ENCODE assay signal across 1 cellular context in the genomic region with DNA sequence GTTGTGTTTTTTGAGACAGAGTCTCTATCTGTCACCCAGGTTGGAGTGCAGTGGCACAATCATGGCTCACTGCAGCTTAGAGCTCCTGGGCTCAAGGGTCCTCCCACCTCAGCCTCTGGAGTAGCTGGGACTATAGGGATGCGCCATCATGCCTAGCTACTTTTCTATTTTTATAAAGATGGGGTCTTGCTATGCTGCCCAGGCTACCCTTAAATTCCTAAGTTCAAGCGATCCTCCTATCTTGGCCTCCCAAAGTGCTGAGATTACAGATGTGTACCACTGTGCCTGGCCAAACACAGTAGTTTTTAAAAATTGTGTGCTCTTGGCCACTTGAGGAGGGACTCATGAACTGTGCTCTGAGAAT.
TF ChIP-seq lines count a peak whose summit lies in the region.

No MANE protein-coding gene starts in this region.

TF ChIP-seq in GM12878, 131 proteins besides CTCF, POLR2A, EP300 and RAD21:
- TF ChIP-seq GATAD2B (conservative IDR thresholded peaks at IDR 0.05; ENCODE audit: low read depth) (no peak), MTA3 (IDR thresholded peaks at IDR 0.05; ENCODE audit: borderline replicate concordance, low read length) (no peak), JUND (IDR thresholded peaks at IDR 0.05; ENCODE audit: low read depth, low read length) (no peak), KLF5 (IDR thresholded peaks at IDR 0.05; ENCODE audit: partially characterized antibody) (no peak), SUPT20H (IDR thresholded peaks at IDR 0.05; ENCODE audit: borderline replicate concordance, control insufficient read depth, low read depth, low read length) (no peak), CHD1 (IDR thresholded peaks at IDR 0.05; ENCODE audit: low read depth, low read length) (no peak), ETV6 (conservative IDR thresholded peaks at IDR 0.05 in 1 of 2, IDR thresholded peaks at IDR 0.05 in 1 of 2; ENCODE audit: borderline replicate concordance in 1 of 2, low read depth in 1 of 2) (no peak), ZNF217 (IDR thresholded peaks at IDR 0.05) (no peak), SUZ12 (IDR thresholded peaks at IDR 0.05; ENCODE audit: unreplicated experiment) (no peak), E2F8 (IDR thresholded peaks at IDR 0.05; ENCODE audit: low read depth, partially characterized antibody) (no peak), EGR1 (IDR thresholded peaks at IDR 0.05; ENCODE audit: borderline replicate concordance in 1 of 2, low read depth in 2 of 2, low read length in 2 of 2) (no peak), POLR2AphosphoS5 (IDR thresholded peaks at IDR 0.05; ENCODE audit: low read length) (no peak)
- TF ChIP-seq, protein P1, sequence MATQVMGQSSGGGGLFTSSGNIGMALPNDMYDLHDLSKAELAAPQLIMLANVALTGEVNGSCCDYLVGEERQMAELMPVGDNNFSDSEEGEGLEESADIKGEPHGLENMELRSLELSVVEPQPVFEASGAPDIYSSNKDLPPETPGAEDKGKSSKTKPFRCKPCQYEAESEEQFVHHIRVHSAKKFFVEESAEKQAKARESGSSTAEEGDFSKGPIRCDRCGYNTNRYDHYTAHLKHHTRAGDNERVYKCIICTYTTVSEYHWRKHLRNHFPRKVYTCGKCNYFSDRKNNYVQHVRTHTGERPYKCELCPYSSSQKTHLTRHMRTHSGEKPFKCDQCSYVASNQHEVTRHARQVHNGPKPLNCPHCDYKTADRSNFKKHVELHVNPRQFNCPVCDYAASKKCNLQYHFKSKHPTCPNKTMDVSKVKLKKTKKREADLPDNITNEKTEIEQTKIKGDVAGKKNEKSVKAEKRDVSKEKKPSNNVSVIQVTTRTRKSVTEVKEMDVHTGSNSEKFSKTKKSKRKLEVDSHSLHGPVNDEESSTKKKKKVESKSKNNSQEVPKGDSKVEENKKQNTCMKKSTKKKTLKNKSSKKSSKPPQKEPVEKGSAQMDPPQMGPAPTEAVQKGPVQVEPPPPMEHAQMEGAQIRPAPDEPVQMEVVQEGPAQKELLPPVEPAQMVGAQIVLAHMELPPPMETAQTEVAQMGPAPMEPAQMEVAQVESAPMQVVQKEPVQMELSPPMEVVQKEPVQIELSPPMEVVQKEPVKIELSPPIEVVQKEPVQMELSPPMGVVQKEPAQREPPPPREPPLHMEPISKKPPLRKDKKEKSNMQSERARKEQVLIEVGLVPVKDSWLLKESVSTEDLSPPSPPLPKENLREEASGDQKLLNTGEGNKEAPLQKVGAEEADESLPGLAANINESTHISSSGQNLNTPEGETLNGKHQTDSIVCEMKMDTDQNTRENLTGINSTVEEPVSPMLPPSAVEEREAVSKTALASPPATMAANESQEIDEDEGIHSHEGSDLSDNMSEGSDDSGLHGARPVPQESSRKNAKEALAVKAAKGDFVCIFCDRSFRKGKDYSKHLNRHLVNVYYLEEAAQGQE (IDR thresholded peaks at IDR 0.05; ENCODE audit: low read depth, low read length): no peak
- TF ChIP-seq, protein P2, sequence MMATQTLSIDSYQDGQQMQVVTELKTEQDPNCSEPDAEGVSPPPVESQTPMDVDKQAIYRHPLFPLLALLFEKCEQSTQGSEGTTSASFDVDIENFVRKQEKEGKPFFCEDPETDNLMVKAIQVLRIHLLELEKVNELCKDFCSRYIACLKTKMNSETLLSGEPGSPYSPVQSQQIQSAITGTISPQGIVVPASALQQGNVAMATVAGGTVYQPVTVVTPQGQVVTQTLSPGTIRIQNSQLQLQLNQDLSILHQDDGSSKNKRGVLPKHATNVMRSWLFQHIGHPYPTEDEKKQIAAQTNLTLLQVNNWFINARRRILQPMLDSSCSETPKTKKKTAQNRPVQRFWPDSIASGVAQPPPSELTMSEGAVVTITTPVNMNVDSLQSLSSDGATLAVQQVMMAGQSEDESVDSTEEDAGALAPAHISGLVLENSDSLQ (IDR thresholded peaks at IDR 0.05): no peak
- TF ChIP-seq, protein P3, sequence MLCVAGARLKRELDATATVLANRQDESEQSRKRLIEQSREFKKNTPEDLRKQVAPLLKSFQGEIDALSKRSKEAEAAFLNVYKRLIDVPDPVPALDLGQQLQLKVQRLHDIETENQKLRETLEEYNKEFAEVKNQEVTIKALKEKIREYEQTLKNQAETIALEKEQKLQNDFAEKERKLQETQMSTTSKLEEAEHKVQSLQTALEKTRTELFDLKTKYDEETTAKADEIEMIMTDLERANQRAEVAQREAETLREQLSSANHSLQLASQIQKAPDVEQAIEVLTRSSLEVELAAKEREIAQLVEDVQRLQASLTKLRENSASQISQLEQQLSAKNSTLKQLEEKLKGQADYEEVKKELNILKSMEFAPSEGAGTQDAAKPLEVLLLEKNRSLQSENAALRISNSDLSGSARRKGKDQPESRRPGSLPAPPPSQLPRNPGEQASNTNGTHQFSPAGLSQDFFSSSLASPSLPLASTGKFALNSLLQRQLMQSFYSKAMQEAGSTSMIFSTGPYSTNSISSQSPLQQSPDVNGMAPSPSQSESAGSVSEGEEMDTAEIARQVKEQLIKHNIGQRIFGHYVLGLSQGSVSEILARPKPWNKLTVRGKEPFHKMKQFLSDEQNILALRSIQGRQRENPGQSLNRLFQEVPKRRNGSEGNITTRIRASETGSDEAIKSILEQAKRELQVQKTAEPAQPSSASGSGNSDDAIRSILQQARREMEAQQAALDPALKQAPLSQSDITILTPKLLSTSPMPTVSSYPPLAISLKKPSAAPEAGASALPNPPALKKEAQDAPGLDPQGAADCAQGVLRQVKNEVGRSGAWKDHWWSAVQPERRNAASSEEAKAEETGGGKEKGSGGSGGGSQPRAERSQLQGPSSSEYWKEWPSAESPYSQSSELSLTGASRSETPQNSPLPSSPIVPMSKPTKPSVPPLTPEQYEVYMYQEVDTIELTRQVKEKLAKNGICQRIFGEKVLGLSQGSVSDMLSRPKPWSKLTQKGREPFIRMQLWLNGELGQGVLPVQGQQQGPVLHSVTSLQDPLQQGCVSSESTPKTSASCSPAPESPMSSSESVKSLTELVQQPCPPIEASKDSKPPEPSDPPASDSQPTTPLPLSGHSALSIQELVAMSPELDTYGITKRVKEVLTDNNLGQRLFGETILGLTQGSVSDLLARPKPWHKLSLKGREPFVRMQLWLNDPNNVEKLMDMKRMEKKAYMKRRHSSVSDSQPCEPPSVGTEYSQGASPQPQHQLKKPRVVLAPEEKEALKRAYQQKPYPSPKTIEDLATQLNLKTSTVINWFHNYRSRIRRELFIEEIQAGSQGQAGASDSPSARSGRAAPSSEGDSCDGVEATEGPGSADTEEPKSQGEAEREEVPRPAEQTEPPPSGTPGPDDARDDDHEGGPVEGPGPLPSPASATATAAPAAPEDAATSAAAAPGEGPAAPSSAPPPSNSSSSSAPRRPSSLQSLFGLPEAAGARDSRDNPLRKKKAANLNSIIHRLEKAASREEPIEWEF (IDR thresholded peaks at IDR 0.05; ENCODE audit: insufficient replicate concordance, low read depth, low read length): no peak
- TF ChIP-seq, protein P4, sequence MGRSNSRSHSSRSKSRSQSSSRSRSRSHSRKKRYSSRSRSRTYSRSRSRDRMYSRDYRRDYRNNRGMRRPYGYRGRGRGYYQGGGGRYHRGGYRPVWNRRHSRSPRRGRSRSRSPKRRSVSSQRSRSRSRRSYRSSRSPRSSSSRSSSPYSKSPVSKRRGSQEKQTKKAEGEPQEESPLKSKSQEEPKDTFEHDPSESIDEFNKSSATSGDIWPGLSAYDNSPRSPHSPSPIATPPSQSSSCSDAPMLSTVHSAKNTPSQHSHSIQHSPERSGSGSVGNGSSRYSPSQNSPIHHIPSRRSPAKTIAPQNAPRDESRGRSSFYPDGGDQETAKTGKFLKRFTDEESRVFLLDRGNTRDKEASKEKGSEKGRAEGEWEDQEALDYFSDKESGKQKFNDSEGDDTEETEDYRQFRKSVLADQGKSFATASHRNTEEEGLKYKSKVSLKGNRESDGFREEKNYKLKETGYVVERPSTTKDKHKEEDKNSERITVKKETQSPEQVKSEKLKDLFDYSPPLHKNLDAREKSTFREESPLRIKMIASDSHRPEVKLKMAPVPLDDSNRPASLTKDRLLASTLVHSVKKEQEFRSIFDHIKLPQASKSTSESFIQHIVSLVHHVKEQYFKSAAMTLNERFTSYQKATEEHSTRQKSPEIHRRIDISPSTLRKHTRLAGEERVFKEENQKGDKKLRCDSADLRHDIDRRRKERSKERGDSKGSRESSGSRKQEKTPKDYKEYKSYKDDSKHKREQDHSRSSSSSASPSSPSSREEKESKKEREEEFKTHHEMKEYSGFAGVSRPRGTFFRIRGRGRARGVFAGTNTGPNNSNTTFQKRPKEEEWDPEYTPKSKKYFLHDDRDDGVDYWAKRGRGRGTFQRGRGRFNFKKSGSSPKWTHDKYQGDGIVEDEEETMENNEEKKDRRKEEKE (IDR thresholded peaks at IDR 0.05): no peak
- TF ChIP-seq, protein P5, sequence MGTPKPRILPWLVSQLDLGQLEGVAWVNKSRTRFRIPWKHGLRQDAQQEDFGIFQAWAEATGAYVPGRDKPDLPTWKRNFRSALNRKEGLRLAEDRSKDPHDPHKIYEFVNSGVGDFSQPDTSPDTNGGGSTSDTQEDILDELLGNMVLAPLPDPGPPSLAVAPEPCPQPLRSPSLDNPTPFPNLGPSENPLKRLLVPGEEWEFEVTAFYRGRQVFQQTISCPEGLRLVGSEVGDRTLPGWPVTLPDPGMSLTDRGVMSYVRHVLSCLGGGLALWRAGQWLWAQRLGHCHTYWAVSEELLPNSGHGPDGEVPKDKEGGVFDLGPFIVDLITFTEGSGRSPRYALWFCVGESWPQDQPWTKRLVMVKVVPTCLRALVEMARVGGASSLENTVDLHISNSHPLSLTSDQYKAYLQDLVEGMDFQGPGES (IDR thresholded peaks at IDR 0.05): no peak
- TF ChIP-seq, protein P6, sequence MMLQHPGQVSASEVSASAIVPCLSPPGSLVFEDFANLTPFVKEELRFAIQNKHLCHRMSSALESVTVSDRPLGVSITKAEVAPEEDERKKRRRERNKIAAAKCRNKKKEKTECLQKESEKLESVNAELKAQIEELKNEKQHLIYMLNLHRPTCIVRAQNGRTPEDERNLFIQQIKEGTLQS (IDR thresholded peaks at IDR 0.05; ENCODE audit: borderline replicate concordance, extremely low read depth, low read depth, low read length): no peak
